In the genomic region with DNA sequence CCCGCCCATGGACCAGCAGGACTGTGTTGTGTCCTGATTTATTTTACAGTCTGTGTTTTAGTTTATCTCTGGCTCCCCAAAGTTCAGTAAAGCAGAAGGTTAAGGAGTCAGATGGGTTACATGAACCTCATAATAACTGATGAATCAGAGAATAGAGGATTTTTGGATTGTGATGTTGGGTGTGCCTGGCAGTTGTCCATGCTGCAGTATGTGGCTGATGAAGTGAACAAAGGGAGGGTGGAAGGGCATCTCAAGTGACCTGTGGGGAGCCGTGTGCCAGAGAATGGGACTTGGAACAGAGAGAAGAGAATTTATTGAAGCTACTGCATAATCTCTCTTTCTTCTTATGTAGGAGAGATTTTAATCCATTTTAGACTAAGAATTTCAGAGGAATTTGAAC, we compare ENCODE assay signal across 14 cellular contexts.
A peak's percentile ranks its signal among the peaks of the same experiment; 100 is the strongest.
DNase-seq lines count a peak whose midpoint lies in the region; ATAC-seq, FAIRE-seq and TF ChIP-seq lines count a peak whose summit lies in the region.
"Had no signal": no experiment of that assay in that cellular context is flagged by ENCODE, and none has a peak within 500 bp of the region (broad histone marks: within the 10 kb centered on the region; RNA-seq: fewer than 3 reads in every experiment).

No MANE protein-coding gene starts in this region.

- H2AFZ ChIP-seq in ACC112 (ENCODE audit: low read length, unreplicated experiment): no peak overlapping the region

- peaks cover 64% of the 10 kb centered on the region for H3K36me3 ChIP-seq in ACC112 (ENCODE audit: insufficient read depth, low read length)

- H3K79me2 ChIP-seq in ACC112 (ENCODE audit: control insufficient read depth, insufficient read depth, low read length, unreplicated experiment): peaks cover 36% of the 10 kb centered on the region

- peak overlapping the region; percentile 47 for H3K27ac ChIP-seq in ACC112 (ENCODE audit: low read depth, low read length)

- TF ChIP-seq POLR2A in H54 (IDR thresholded peaks at IDR 0.05; ENCODE audit: low read depth, low read length): no peak

- POLR2A ChIA-PET in GM10248 (lab: Yijun Ruan, JAX): no interaction called here

- peaks cover 35% of the 10 kb centered on the region for H3K4me1 ChIP-seq in ACC112 (ENCODE audit: control insufficient read depth, insufficient read depth, low read length, unreplicated experiment)

- FAIRE-seq in H54 (lab: Jason Lieb, UNC): peak; percentile 23

- no peaks in the 10 kb centered on the region for H3K27me3 ChIP-seq in ACC112 (ENCODE audit: insufficient read depth, low read length)

- CTCF ChIA-PET in GM10248 (lab: Yijun Ruan, JAX): interaction anchor here (0.7 kb wide), 1 partner anchor 11 kb away, joined by 3 read pairs; no protein-coding TSS in a partner anchor

- H3K4me3 ChIP-seq in ACC112 (ENCODE audit: low read depth, low read length) (no peak overlapping the region), cardiac fibroblast (replicated peaks in 1 of 2; ENCODE audit: low read depth in 2 of 2, low read length in 2 of 2) (no peak overlapping the region)

- TF ChIP-seq CTCF in cardiac fibroblast (IDR thresholded peaks at IDR 0.05; ENCODE audit: low read depth, low read length) (no peak), GM10248 (IDR thresholded peaks at IDR 0.05; ENCODE audit: control extremely low read depth, extremely low read depth, low read depth, missing control alignments) (no peak)

- DNase-seq in H54 (ENCODE audit: insufficient read length, low spot score) (no peak), cardiac fibroblast (ENCODE audit: low read depth in 2 of 2) (peak; percentile 38 to 60), myocyte (ENCODE audit: low read depth) (peak; percentile 76), GM10248 (ENCODE audit: extremely low spot score) (no peak)
- DNase-seq: activated effector memory CD4-positive, alpha-beta T cell treated with Interleukin-2 at 50 U/mL for 16 hours; KG1; natural killer cell; NCI-H2227 treated with DMSO at 0.1 percent for 48 hours; SIG-M5; stimulated activated CD4-positive, alpha-beta T cell treated with anti-CD3 and anti-CD28 coated beads, Interleukin-2, amount 100 ng/mL, for 48 hours had no signal

- ATAC-seq in GM19324 (IDR thresholded peaks at IDR 0.05; ENCODE audit: low FRiP score, unreplicated experiment) (no peak), HG02588 (IDR thresholded peaks at IDR 0.05; ENCODE audit: unreplicated experiment) (no peak), HG02798 (IDR thresholded peaks at IDR 0.05; ENCODE audit: poor library complexity, unreplicated experiment) (no peak)
- ATAC-seq: natural killer cell had no signal

Comparison
In these comparisons a context has a peak if more than half of its experiments do, and no peak if none do; other contexts are left out.
1. DNase-seq: peak in cardiac fibroblast (2 of 2) and myocyte (single experiment); none in H54 (single experiment) and GM10248 (single experiment).